ENCODE assay signal across 15 cellular contexts in genomic region chr11:119800171-119800570, GRCh38.
"Had no signal": no experiment of that assay in that cellular context is flagged by ENCODE, and none has a peak within 500 bp of the region (broad histone marks: within the 10 kb centered on the region; RNA-seq: fewer than 3 reads in every experiment).

No MANE protein-coding gene starts in this region.

- DNase-seq: activated CD4-positive, alpha-beta T cell treated with anti-CD3 and anti-CD28 coated beads for 36 hours; activated CD4-positive, alpha-beta T cell treated with anti-CD3 and anti-CD28 coated beads, Interleukin-2, amount 50 U/mL, for 48 hours; activated gamma-delta T cell treated with Interleukin-2 at 50 U/mL for 16 hours; activated T-cell treated with anti-CD3 and anti-CD28 coated beads for 4 hours; adrenal gland; endodermal cell; foreskin melanocyte; hypothalamus; islet precursor cell; stimulated activated CD4-positive, alpha-beta T cell treated with anti-CD3 and anti-CD28 coated beads, Interleukin-12 subunit alpha, Interleukin-12 subunit beta, amount 100 ng/mL, for 4 hours; stimulated activated CD4-positive, alpha-beta T cell treated with anti-CD3 and anti-CD28 coated beads, Interleukin-1b, Interleukin-23, amount 100 ng/mL, for 48 hours; stimulated activated naive CD4-positive, alpha-beta T cell treated with Interleukin-2 at 50 U/mL for 16 hours; thyroid gland had no signal

- FAIRE-seq: TTC549 had no signal

- H3K27ac ChIP-seq: adrenal gland, parathyroid adenoma, thyroid gland had no signal

- H3K79me2 ChIP-seq: parathyroid adenoma had no signal

- H3K4me3 ChIP-seq: adrenal gland, thyroid gland had no signal

- H2AFZ ChIP-seq: parathyroid adenoma had no signal

- H3K27me3 ChIP-seq: adrenal gland, thyroid gland had no signal

- H3K36me3 ChIP-seq: adrenal gland, thyroid gland had no signal

- H3K9me3 ChIP-seq: adrenal gland, thyroid gland had no signal

- H3K4me1 ChIP-seq: adrenal gland, parathyroid adenoma, thyroid gland had no signal

- H3K9ac ChIP-seq: parathyroid adenoma had no signal
